Comparison of ENCODE assay signal across 2 cellular contexts in genomic region chr9:86312959-86313358, GRCh38. TPM values are rescaled to one million over a fixed set of nuclear protein-coding genes. Genes with fewer than 3 reads are reported as not detected.
"Had no signal": no experiment of that assay in that cellular context is flagged by ENCODE, and none has a peak within 500 bp of the region (broad histone marks: within the 10 kb centered on the region; RNA-seq: fewer than 3 reads in every experiment).

No MANE protein-coding gene starts in this region.

RNA-seq across cellular contexts. Expression of gene C9orf153, which starts 53.5 kb away (rescaled TPM):
- total RNA-seq: kidney, vagina had no signal
